1 cellular context compared by ENCODE assay signal in the genomic region with DNA sequence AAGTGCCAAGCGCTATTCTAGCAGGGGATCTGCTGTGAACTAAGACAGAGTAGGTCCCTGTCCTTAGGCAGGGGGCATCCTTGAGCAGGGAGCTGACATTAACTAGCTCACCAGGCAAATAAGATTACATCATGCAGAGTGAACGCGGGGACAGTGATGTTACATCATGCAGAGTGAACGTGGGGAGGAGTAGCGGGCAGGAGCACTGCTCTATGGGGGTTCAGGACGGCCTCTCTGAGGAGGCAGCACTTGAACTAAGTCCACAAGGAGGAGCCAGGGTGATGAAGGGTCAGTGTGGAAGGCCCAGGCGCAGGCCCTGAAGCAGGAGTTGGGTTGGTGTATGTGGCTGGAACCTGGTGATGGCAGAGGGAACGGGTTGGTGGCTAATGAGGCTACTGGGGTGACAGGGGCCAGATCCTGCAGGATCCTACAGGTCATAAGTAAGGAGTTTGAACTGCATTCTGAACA.
TF ChIP-seq lines count a peak whose summit lies in the region.

No MANE protein-coding gene starts in this region.

TF ChIP-seq in HCT116, 20 proteins besides CTCF, POLR2A, EP300 and RAD21:
- TF ChIP-seq SRF (IDR thresholded peaks at IDR 0.05; ENCODE audit: low read depth) = no peak
